ENCODE assay signal across 30 cellular contexts in the genomic region with DNA sequence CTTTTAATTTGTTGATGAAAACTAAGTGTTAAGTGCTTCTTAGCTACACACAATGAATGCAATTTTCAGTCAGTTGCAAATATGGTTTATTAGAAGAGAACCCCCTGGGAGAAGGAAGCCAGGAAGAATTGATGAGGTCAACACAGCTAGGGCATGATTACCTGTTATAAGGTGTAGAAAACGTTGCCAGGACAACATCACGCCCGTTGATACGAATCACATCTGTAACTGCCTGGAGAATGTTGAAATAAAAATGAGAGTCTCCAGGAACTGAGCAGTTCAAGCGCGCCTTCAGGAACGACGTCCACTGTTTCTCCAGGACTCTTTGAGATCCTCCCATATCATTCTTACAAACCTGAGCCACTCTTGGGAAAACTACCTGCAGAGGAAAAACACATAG.
DNase-seq lines count a peak whose midpoint lies in the region; TF ChIP-seq lines count a peak whose summit lies in the region.
"Had no signal": no experiment of that assay in that cellular context is flagged by ENCODE, and none has a peak within 500 bp of the region (broad histone marks: within the 10 kb centered on the region; RNA-seq: fewer than 3 reads in every experiment).

No MANE protein-coding gene starts in this region.

- no peak overlapping the region for H3K9ac ChIP-seq in endocrine pancreas (ENCODE audit: control insufficient read depth, insufficient read depth, low read length)
- H3K9ac ChIP-seq: GM23248 had no signal

- no peaks in the 10 kb centered on the region for H3K36me3 ChIP-seq in endocrine pancreas (ENCODE audit: control insufficient read depth, insufficient read depth, low read length)
- no peaks in the 10 kb centered on the region for H3K36me3 ChIP-seq in MG63
- H3K36me3 ChIP-seq: gastrocnemius medialis, ovary had no signal

- H3K27ac Mint-ChIP-seq in nephron progenitor cell, result peak overlapping the region; percentile 52
- H3K27ac Mint-ChIP-seq: activated T-cell treated with anti-CD3 and anti-CD28 coated beads, Interleukin-2, amount 50 U/mL, for 72 hours; CD4-positive, alpha-beta T cell; dendritic cell treated with granulocyte-macrophage colony-stimulating factor and Interleukin-4, amounts not matched to agents 40 ng/mL and 50 ng/mL, for 4 days; T-helper 1 cell treated with Interleukin-12 subunit alpha and Interleukin-12 subunit beta and Interleukin-4 antibody, amounts not matched to agents 30 μg/mL and 1 μg/mL, for 36 hours had no signal

- H3K4me3 ChIP-seq in endocrine pancreas (ENCODE audit: control insufficient read depth, insufficient read depth, low read length) (peak overlapping the region; percentile 63), MG63 (no peak overlapping the region)
- H3K4me3 ChIP-seq: A549, gastrocnemius medialis, GM23248, K562, ovary, PC-9, skin epidermis, testis had no signal

- H3K4me3 Mint-ChIP-seq in nephron progenitor cell, result no peak overlapping the region
- H3K4me3 Mint-ChIP-seq: activated T-cell treated with anti-CD3 and anti-CD28 coated beads, Interleukin-2, amount 50 U/mL, for 72 hours; CD4-positive, alpha-beta T cell; dendritic cell treated with granulocyte-macrophage colony-stimulating factor and Interleukin-4, amounts not matched to agents 40 ng/mL and 50 ng/mL, for 4 days; T-helper 1 cell treated with Interleukin-12 subunit alpha and Interleukin-12 subunit beta and Interleukin-4 antibody, amounts not matched to agents 30 μg/mL and 1 μg/mL, for 36 hours had no signal

- H3K9me3 Mint-ChIP-seq in nephron progenitor cell, result no peaks in the 10 kb centered on the region
- H3K9me3 Mint-ChIP-seq: activated T-cell treated with anti-CD3 and anti-CD28 coated beads, Interleukin-2, amount 50 U/mL, for 72 hours; CD4-positive, alpha-beta T cell; dendritic cell treated with granulocyte-macrophage colony-stimulating factor and Interleukin-4, amounts not matched to agents 40 ng/mL and 50 ng/mL, for 4 days; T-helper 1 cell treated with Interleukin-12 subunit alpha and Interleukin-12 subunit beta and Interleukin-4 antibody, amounts not matched to agents 30 μg/mL and 1 μg/mL, for 36 hours had no signal

- no peaks in the 10 kb centered on the region for H3K27me3 ChIP-seq in endocrine pancreas (ENCODE audit: control insufficient read depth, insufficient read depth, low read length)
- H3K27me3 ChIP-seq in MG63, result no peaks in the 10 kb centered on the region; the same call in 1 of the 2 replicates
- H3K27me3 ChIP-seq: gastrocnemius medialis, ovary, testis had no signal

- H3K9me3 ChIP-seq in endocrine pancreas (ENCODE audit: control insufficient read depth, low read length) (no peaks in the 10 kb centered on the region), MG63 (no peaks in the 10 kb centered on the region)
- H3K9me3 ChIP-seq: A549, gastrocnemius medialis, ovary, testis had no signal

- H3K4me1 ChIP-seq in endocrine pancreas (ENCODE audit: control insufficient read depth, insufficient read depth, low read length), result peaks cover 13% of the 10 kb centered on the region
- H3K4me1 ChIP-seq: A549, testis had no signal

- H3K4me1 Mint-ChIP-seq in nephron progenitor cell, result peaks cover 33% of the 10 kb centered on the region

- DNase-seq in HT-29 (ENCODE audit: low spot score), result peak; percentile 24
- DNase-seq in NCI-H748 treated with DMSO at 0.1 percent for 48 hours (lab: John Stamatoyannopoulos, UW), result peak; percentile 96
- no peak for DNase-seq in nephron progenitor cell
- no peak for DNase-seq in UCSD-AML1 (lab: John Stamatoyannopoulos, UW; ENCODE audit: unreplicated experiment)
- no peak for DNase-seq in MG63
- no peak for DNase-seq in OCI-M1 (lab: John Stamatoyannopoulos, UW)
- DNase-seq in A172 (ENCODE audit: low spot score), result no peak
- DNase-seq: activated CD4-positive, alpha-beta T cell treated with anti-CD3 and anti-CD28 coated beads, Interleukin-2, amount 50 U/mL, for 48 hours; activated CD4-positive, CD25-positive, alpha-beta regulatory T cell treated with anti-CD3 and anti-CD28 coated beads, Interleukin-2, amount 50 U/mL, for 72 hours; activated T-cell treated with anti-CD3 and anti-CD28 coated beads, Interleukin-2, amount 50 U/mL, for 72 hours; CD4-positive, alpha-beta T cell; central memory CD4-positive, alpha-beta T cell; gastrocnemius medialis; GM23248; kidney glomerular epithelial cell; mammary epithelial cell; NCI-H1092 treated with DMSO at 0.1 percent for 48 hours; NCI-H2107; NCI-H446 treated with DMSO at 0.1 percent for 48 hours; ovary; PC-9; Right ventricle myocardium superior; stimulated activated naive CD4-positive, alpha-beta T cell; testis had no signal

- no peak for TF ChIP-seq CTCF in nephron progenitor cell (IDR thresholded peaks at IDR 0.05)

- H3K27me3 Mint-ChIP-seq in nephron progenitor cell (ENCODE audit: low read depth, poor library complexity), result no peaks in the 10 kb centered on the region
- H3K27me3 Mint-ChIP-seq: CD4-positive, alpha-beta T cell had no signal

- peaks cover 95% of the 10 kb centered on the region for H3K36me3 Mint-ChIP-seq in nephron progenitor cell (ENCODE audit: low read depth)

Comparison
In these comparisons a context has a peak if more than half of its experiments do, and no peak if none do; other contexts are left out.
1. DNase-seq: peak in HT-29 (single experiment) and NCI-H748 treated with DMSO at 0.1 percent for 48 hours (single experiment); none in nephron progenitor cell (single experiment), UCSD-AML1 (single experiment), MG63 (single experiment), OCI-M1 (single experiment) and A172 (single experiment).